In the genomic region with DNA sequence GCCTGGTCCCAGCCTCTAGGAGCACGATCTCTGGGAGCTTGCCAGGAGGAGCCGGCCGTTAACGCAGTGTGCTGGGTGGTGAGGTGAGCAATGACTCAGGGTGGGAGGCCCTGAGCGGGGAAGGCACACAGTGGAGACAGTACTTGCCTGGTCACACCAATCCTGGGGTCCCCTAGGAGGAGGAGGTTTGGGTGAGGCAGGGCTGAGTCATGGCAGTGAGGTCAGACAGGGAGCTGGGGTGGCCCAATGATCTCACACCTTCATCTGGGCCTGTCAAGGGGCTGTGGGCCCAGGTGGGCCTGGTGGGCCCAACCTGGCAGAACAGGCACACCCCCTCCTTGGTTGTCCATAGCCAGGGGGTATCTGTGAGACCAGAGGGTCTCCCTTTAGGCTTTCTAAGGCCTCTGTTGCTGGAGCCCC, we compare ENCODE assay signal across 1 cellular context.
A peak's percentile ranks its signal among the peaks of the same experiment; 100 is the strongest.
TF ChIP-seq lines count a peak whose summit lies in the region.

No MANE protein-coding gene starts in this region.

TF ChIP-seq in K562, 482 proteins besides CTCF, POLR2A, EP300 and RAD21 (continued from another document):
- TF ChIP-seq SMARCA4 (IDR thresholded peaks at IDR 0.05) = peak; percentile 48; the same call in 1 of the 2 replicates
- no peak for TF ChIP-seq MCM5 (IDR thresholded peaks at IDR 0.05; ENCODE audit: low read depth)
- peak; percentile 31 for TF ChIP-seq NEUROD1 (IDR thresholded peaks at IDR 0.05; ENCODE audit: borderline replicate concordance, low read depth, low read length, partially characterized antibody)
- TF ChIP-seq, protein P1, sequence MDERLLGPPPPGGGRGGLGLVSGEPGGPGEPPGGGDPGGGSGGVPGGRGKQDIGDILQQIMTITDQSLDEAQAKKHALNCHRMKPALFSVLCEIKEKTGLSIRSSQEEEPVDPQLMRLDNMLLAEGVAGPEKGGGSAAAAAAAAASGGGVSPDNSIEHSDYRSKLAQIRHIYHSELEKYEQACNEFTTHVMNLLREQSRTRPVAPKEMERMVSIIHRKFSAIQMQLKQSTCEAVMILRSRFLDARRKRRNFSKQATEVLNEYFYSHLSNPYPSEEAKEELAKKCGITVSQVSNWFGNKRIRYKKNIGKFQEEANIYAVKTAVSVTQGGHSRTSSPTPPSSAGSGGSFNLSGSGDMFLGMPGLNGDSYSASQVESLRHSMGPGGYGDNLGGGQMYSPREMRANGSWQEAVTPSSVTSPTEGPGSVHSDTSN (CRISPR knock-in tag; IDR thresholded peaks at IDR 0.05; ENCODE audit: low read depth) = no peak
- TF ChIP-seq, protein P1 (tag; conservative IDR thresholded peaks at IDR 0.05; ENCODE audit: low read depth) = no peak
- no peak for TF ChIP-seq ZNF140 (CRISPR knock-in tag; IDR thresholded peaks at IDR 0.05)
- TF ChIP-seq SETDB1 (IDR thresholded peaks at IDR 0.05; ENCODE audit: low read length) = no peak
- no peak for TF ChIP-seq OTX1 (CRISPR knock-in tag; IDR thresholded peaks at IDR 0.05)
- no peak for TF ChIP-seq SRF (CRISPR knock-in tag; IDR thresholded peaks at IDR 0.05)
- peak in 1 of 2 experiments; percentile 31; a peak in 1 of 4 replicates for TF ChIP-seq RCOR1 (IDR thresholded peaks at IDR 0.05; ENCODE audit: borderline replicate concordance in 1 of 2, low read depth in 2 of 2, low read length in 2 of 2)
- TF ChIP-seq ZNF707 (CRISPR knock-in tag; conservative IDR thresholded peaks at IDR 0.05) = no peak
- no peak for TF ChIP-seq ZNF764 (CRISPR knock-in tag; IDR thresholded peaks at IDR 0.05; ENCODE audit: low read depth)
- TF ChIP-seq, protein P2, sequence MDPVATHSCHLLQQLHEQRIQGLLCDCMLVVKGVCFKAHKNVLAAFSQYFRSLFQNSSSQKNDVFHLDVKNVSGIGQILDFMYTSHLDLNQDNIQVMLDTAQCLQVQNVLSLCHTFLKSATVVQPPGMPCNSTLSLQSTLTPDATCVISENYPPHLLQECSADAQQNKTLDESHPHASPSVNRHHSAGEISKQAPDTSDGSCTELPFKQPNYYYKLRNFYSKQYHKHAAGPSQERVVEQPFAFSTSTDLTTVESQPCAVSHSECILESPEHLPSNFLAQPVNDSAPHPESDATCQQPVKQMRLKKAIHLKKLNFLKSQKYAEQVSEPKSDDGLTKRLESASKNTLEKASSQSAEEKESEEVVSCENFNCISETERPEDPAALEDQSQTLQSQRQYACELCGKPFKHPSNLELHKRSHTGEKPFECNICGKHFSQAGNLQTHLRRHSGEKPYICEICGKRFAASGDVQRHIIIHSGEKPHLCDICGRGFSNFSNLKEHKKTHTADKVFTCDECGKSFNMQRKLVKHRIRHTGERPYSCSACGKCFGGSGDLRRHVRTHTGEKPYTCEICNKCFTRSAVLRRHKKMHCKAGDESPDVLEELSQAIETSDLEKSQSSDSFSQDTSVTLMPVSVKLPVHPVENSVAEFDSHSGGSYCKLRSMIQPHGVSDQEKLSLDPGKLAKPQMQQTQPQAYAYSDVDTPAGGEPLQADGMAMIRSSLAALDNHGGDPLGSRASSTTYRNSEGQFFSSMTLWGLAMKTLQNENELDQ (CRISPR knock-in tag; IDR thresholded peaks at IDR 0.05; ENCODE audit: borderline replicate concordance) = no peak
- TF ChIP-seq MED1 (CRISPR knock-in tag; IDR thresholded peaks at IDR 0.05; ENCODE audit: borderline replicate concordance) = no peak
- TF ChIP-seq, protein P3, sequence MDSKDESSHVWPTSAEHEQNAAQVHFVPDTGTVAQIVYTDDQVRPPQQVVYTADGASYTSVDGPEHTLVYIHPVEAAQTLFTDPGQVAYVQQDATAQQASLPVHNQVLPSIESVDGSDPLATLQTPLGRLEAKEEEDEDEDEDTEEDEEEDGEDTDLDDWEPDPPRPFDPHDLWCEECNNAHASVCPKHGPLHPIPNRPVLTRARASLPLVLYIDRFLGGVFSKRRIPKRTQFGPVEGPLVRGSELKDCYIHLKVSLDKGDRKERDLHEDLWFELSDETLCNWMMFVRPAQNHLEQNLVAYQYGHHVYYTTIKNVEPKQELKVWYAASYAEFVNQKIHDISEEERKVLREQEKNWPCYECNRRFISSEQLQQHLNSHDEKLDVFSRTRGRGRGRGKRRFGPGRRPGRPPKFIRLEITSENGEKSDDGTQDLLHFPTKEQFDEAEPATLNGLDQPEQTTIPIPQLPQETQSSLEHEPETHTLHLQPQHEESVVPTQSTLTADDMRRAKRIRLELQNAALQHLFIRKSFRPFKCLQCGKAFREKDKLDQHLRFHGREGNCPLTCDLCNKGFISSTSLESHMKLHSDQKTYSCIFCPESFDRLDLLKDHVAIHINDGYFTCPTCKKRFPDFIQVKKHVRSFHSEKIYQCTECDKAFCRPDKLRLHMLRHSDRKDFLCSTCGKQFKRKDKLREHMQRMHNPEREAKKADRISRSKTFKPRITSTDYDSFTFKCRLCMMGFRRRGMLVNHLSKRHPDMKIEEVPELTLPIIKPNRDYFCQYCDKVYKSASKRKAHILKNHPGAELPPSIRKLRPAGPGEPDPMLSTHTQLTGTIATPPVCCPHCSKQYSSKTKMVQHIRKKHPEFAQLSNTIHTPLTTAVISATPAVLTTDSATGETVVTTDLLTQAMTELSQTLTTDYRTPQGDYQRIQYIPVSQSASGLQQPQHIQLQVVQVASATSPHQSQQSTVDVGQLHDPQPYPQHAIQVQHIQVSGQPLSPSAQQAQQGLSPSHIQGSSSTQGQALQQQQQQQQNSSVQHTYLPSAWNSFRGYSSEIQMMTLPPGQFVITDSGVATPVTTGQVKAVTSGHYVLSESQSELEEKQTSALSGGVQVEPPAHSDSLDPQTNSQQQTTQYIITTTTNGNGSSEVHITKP (IDR thresholded peaks at IDR 0.05; ENCODE audit: partially characterized antibody) = peak; percentile 47
- TF ChIP-seq, protein P4, sequence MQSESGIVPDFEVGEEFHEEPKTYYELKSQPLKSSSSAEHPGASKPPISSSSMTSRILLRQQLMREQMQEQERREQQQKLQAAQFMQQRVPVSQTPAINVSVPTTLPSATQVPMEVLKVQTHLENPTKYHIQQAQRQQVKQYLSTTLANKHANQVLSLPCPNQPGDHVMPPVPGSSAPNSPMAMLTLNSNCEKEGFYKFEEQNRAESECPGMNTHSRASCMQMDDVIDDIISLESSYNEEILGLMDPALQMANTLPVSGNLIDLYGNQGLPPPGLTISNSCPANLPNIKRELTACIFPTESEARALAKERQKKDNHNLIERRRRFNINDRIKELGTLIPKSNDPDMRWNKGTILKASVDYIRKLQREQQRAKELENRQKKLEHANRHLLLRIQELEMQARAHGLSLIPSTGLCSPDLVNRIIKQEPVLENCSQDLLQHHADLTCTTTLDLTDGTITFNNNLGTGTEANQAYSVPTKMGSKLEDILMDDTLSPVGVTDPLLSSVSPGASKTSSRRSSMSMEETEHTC (IDR thresholded peaks at IDR 0.05) = no peak
- TF ChIP-seq JUND (IDR thresholded peaks at IDR 0.05; ENCODE audit: borderline replicate concordance, low read depth, low read length) = peak; percentile 88
- peak; percentile 91 for TF ChIP-seq JUND (tag; IDR thresholded peaks at IDR 0.05; ENCODE audit: borderline replicate concordance, low read depth, low read length)
- TF ChIP-seq FOSL1 (tag; conservative IDR thresholded peaks at IDR 0.05) = peak; percentile 98
- peak; percentile 92 for TF ChIP-seq JUN (IDR thresholded peaks at IDR 0.05; ENCODE audit: borderline replicate concordance, low read depth, low read length)
- TF ChIP-seq JUN (CRISPR knock-in tag; IDR thresholded peaks at IDR 0.05; ENCODE audit: borderline replicate concordance) = no peak
- peak; percentile 73 for TF ChIP-seq CREM (IDR thresholded peaks at IDR 0.05; ENCODE audit: low read depth)
- 0 out of 2 replicates have a peak, but pooled peaks have one; percentile 27 for TF ChIP-seq FOXJ2 (tag; IDR thresholded peaks at IDR 0.05)
- peak; percentile 20 for TF ChIP-seq FOS (IDR thresholded peaks at IDR 0.05; ENCODE audit: extremely low read depth, insufficient read length)
- TF ChIP-seq BHLHE40 (IDR thresholded peaks at IDR 0.05; ENCODE audit: low read length) = peak; percentile 49; the same call in 1 of the 2 replicates
- TF ChIP-seq ARNT (IDR thresholded peaks at IDR 0.05) = no peak
- TF ChIP-seq C11orf30 (IDR thresholded peaks at IDR 0.05; ENCODE audit: low read depth) = peak; percentile 46
- TF ChIP-seq CREB1 (IDR thresholded peaks at IDR 0.05) = peak; percentile 52; the same call in 1 of the 2 replicates
- no peak for TF ChIP-seq CREB1 (CRISPR knock-in tag; IDR thresholded peaks at IDR 0.05)
- peak; percentile 50; the same call in 1 of the 2 replicates for TF ChIP-seq ARID1B (IDR thresholded peaks at IDR 0.05)
- TF ChIP-seq HDAC8 (tag; IDR thresholded peaks at IDR 0.05) = no peak
- TF ChIP-seq, protein P5, sequence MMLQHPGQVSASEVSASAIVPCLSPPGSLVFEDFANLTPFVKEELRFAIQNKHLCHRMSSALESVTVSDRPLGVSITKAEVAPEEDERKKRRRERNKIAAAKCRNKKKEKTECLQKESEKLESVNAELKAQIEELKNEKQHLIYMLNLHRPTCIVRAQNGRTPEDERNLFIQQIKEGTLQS (IDR thresholded peaks at IDR 0.05) = peak; percentile 95
- TF ChIP-seq, protein P5 (CRISPR knock-in tag; conservative IDR thresholded peaks at IDR 0.05) = no peak
- TF ChIP-seq MAFG (tag; conservative IDR thresholded peaks at IDR 0.05) = peak; percentile 74
- TF ChIP-seq MAFK (IDR thresholded peaks at IDR 0.05; ENCODE audit: low read length) = peak; percentile 64
- 0 out of 2 replicates have a peak, but pooled peaks have one; percentile 37 for TF ChIP-seq ZNF134 (CRISPR knock-in tag; conservative IDR thresholded peaks at IDR 0.05)
- no peak for TF ChIP-seq DNMT1 (IDR thresholded peaks at IDR 0.05)
- TF ChIP-seq TAF1 (IDR thresholded peaks at IDR 0.05; ENCODE audit: control insufficient read depth, extremely low read depth, insufficient read depth, low read length, severe bottlenecking) = no peak
- no peak for TF ChIP-seq HNRNPUL1 (IDR thresholded peaks at IDR 0.05; ENCODE audit: low read length)
- TF ChIP-seq SREBF2 (CRISPR knock-in tag; IDR thresholded peaks at IDR 0.05) = no peak
TF ChIP-seq in K562: peak in this region for 27.
